ENCODE assay signal across 8 cellular contexts in genomic region chr1:56576880-56577858, GRCh38. TPM values are rescaled to one million over a fixed set of nuclear protein-coding genes. Genes with fewer than 3 reads are reported as not detected.
DNase-seq lines count a peak whose midpoint lies in the region; ATAC-seq, FAIRE-seq and TF ChIP-seq lines count a peak whose summit lies in the region.

No MANE protein-coding gene starts in this region.

- POLR2A ChIA-PET in activated CD4-positive, alpha-beta memory T cell treated with anti-CD3 and anti-CD28 coated beads for 36 hours (lab: Charles Lee) = no interaction called here

- no peaks in the 10 kb centered on the region for H3K9me3 Mint-ChIP-seq in Calu3 (ENCODE audit: low read depth, unreplicated experiment)
- H3K9me3 Mint-ChIP-seq in activated CD4-positive, alpha-beta memory T cell treated with anti-CD3 and anti-CD28 coated beads for 36 hours = no peaks in the 10 kb centered on the region

- peak; percentile 42 for TF ChIP-seq CTCF in Calu3 (IDR thresholded peaks at IDR 0.05; ENCODE audit: unreplicated experiment)
- peak; percentile 25 for TF ChIP-seq CTCF in lower lobe of right lung (IDR thresholded peaks at IDR 0.05)

- H3K27me3 ChIP-seq in lower lobe of right lung (ENCODE audit: low read depth) = no peaks in the 10 kb centered on the region

- no peaks in the 10 kb centered on the region for H3K9me3 ChIP-seq in lower lobe of right lung

- BruUV-seq in Calu3 (replicated peaks; lab: Mats Ljungman, UMichigan) = no TSS peak

- H3K4me1 ChIP-seq in lower lobe of right lung = peaks cover 47% of the 10 kb centered on the region

- no peaks in the 10 kb centered on the region for H3K36me3 ChIP-seq in lower lobe of right lung

- H3K4me1 Mint-ChIP-seq in Calu3 (ENCODE audit: low read depth, unreplicated experiment) = peaks cover 49% of the 10 kb centered on the region
- peaks cover 4% of the 10 kb centered on the region for H3K4me1 Mint-ChIP-seq in activated CD4-positive, alpha-beta memory T cell treated with anti-CD3 and anti-CD28 coated beads for 36 hours (ENCODE audit: low read depth)

- H3K27me3 Mint-ChIP-seq in Calu3 (ENCODE audit: unreplicated experiment) = no peaks in the 10 kb centered on the region
- peaks cover 37% of the 10 kb centered on the region for H3K27me3 Mint-ChIP-seq in activated CD4-positive, alpha-beta memory T cell treated with anti-CD3 and anti-CD28 coated beads for 36 hours

- H3K4me3 ChIP-seq in lower lobe of right lung = peak overlapping the region; percentile 89

- H3K27ac Mint-ChIP-seq in Calu3 (ENCODE audit: unreplicated experiment) = peak overlapping the region; percentile 48
- H3K27ac Mint-ChIP-seq in activated CD4-positive, alpha-beta memory T cell treated with anti-CD3 and anti-CD28 coated beads for 36 hours = no peak overlapping the region

- H3K36me3 Mint-ChIP-seq in Calu3 (ENCODE audit: insufficient read depth, unreplicated experiment) = peaks cover 38% of the 10 kb centered on the region
- no peaks in the 10 kb centered on the region for H3K36me3 Mint-ChIP-seq in activated CD4-positive, alpha-beta memory T cell treated with anti-CD3 and anti-CD28 coated beads for 36 hours

- peak overlapping the region; percentile 79 for H3K4me3 Mint-ChIP-seq in Calu3 (ENCODE audit: low read depth, unreplicated experiment)
- H3K4me3 Mint-ChIP-seq in activated CD4-positive, alpha-beta memory T cell treated with anti-CD3 and anti-CD28 coated beads for 36 hours = no peak overlapping the region

- H3K27ac ChIP-seq in caudate nucleus (ENCODE audit: low read depth, low read length) = peak overlapping the region; percentile 87
- peak overlapping the region; percentile 93 for H3K27ac ChIP-seq in lower lobe of right lung

- DNase-seq in Calu3 = no peak
- peak; percentile 60 to 68 for DNase-seq in Kasumi-1 (lab: John Stamatoyannopoulos, UW)
- DNase-seq in caudate nucleus (lab: John Stamatoyannopoulos, UW) = peak in 7 of 61 donors; percentile 7 to 65 (median 22)
- no peak for DNase-seq in lower lobe of right lung
- DNase-seq in urothelium cell line (ENCODE audit: low spot score) = peak; percentile 45
- no peak for DNase-seq in activated CD4-positive, alpha-beta memory T cell treated with anti-CD3 and anti-CD28 coated beads for 36 hours

- FAIRE-seq in urothelium cell line (lab: Jason Lieb, UNC) = no peak

- ATAC-seq in lower lobe of right lung (no peak), HG03442 (IDR thresholded peaks at IDR 0.05; ENCODE audit: unreplicated experiment) (no peak), HG03439 (IDR thresholded peaks at IDR 0.05; ENCODE audit: unreplicated experiment) (no peak)

- CTCF ChIA-PET in Calu3 (lab: Charles Lee) = interaction anchor here (0.6 to 1.7 kb wide), 8 partner anchors 8 to 1098 kb away, joined by 3 to 9 read pairs (median 4); no protein-coding TSS in a partner anchor
- CTCF ChIA-PET in activated CD4-positive, alpha-beta memory T cell treated with anti-CD3 and anti-CD28 coated beads for 36 hours (lab: Charles Lee) = no interaction called here

- intact Hi-C loops in Calu3 (cut with micrococcal nuclease; ENCODE audit: unreplicated experiment) (loop anchor here (1.0 to 5.0 kb wide), 3 partner anchors 60 to 168 kb away; no protein-coding TSS in a partner anchor), lower lobe of right lung (cut with DNase I) (loop anchor here (5.0 to 10.0 kb wide), 2 partner anchors 62 to 160 kb away; no protein-coding TSS in a partner anchor)
- intact Hi-C loops in activated CD4-positive, alpha-beta memory T cell treated with anti-CD3 and anti-CD28 coated beads for 36 hours (cut with micrococcal nuclease) = no loop called here

RNA-seq across cellular contexts. Expression of gene PLPP3, which starts 2.2 kb away (rescaled TPM):
- total RNA-seq in Calu3 (2022) = 17.4 and 18.9 TPM in 2 replicates
- 106 TPM for total RNA-seq in lower lobe of right lung
- not detected for total RNA-seq in activated CD4-positive, alpha-beta memory T cell treated with anti-CD3 and anti-CD28 coated beads for 36 hours

Comparison
In these comparisons a context has a peak if more than half of its experiments do, and no peak if none do; other contexts are left out.
1. DNase-seq: peak in Kasumi-1 (2 of 2) and urothelium cell line (single experiment); none in Calu3 (single experiment), lower lobe of right lung (single experiment) and activated CD4-positive, alpha-beta memory T cell treated with anti-CD3 and anti-CD28 coated beads for 36 hours (single experiment).
2. RNA of gene PLPP3, which starts 2.2 kb away (total RNA-seq): 106 TPM in lower lobe of right lung (single experiment) and 17.4 to 18.9 TPM in Calu3; not detected in activated CD4-positive, alpha-beta memory T cell treated with anti-CD3 and anti-CD28 coated beads for 36 hours; every median in the first group is over 10 times any median in the second.